Comparison of ENCODE assay signal across 8 cellular contexts in the genomic region with DNA sequence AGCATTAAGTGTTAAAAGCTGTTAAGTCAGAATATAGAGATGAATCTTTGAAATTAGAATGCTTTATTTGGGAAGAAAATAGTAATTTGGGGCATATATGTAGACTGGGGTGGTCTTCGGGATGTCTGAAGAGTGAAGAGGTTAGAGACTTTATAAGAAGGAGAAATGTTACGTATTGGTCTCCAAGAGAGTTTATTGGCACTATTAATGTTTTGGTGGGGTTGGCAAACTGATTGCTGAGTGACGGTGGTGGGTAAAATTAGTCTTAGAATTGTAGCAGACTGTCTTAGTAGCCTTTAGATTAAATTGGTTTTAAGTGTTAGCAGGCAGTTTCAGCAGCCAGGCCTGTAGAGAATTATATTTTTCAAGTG. TPM values are rescaled to one million over a fixed set of nuclear protein-coding genes. Genes with fewer than 3 reads are reported as not detected.
DNase-seq lines count a peak whose midpoint lies in the region; ATAC-seq, FAIRE-seq and TF ChIP-seq lines count a peak whose summit lies in the region.

No MANE protein-coding gene starts in this region.

- TF ChIP-seq CTCF in AG10803 (conservative IDR thresholded peaks at IDR 0.05; ENCODE audit: low read length), result no peak
- no peak for TF ChIP-seq CTCF in bronchial epithelial cell (IDR thresholded peaks at IDR 0.05; ENCODE audit: insufficient read depth, low read length, severe bottlenecking)

- DNase-seq in AG10803 (ENCODE audit: low read depth) (no peak), bronchial epithelial cell (ENCODE audit: low read depth) (no peak), naive B cell (no peak), globus pallidus (ENCODE audit: low spot score) (no peak), NCI-H526 (lab: John Stamatoyannopoulos, UW) (no peak)
- DNase-seq in activated effector memory CD4-positive, alpha-beta T cell treated with anti-CD3 and anti-CD28 coated beads, Interleukin-2, amount 50 U/mL, for 16 hours, result no peak

- peak overlapping the region; percentile 92 to 99 (median 98) for H3K27ac Mint-ChIP-seq in IgD-negative memory B cell
- peak overlapping the region; percentile 74 to 100 (median 94) for H3K27ac Mint-ChIP-seq in naive B cell

- peak overlapping the region; percentile 58 to 96 (median 76) for H3K4me3 Mint-ChIP-seq in IgD-negative memory B cell
- H3K4me3 Mint-ChIP-seq in naive B cell, result peak overlapping the region in 5 of 8 donors; percentile 60 to 96 (median 85)

- no peaks in the 10 kb centered on the region for H3K27me3 Mint-ChIP-seq in IgD-negative memory B cell
- H3K27me3 Mint-ChIP-seq in naive B cell, result no peaks in the 10 kb centered on the region

- peak overlapping the region; percentile 65 for H3K4me3 ChIP-seq in AG10803 (ENCODE audit: low read length)
- peak overlapping the region; percentile 50 for H3K4me3 ChIP-seq in bronchial epithelial cell (ENCODE audit: low read depth, low read length)

- H3K4me1 Mint-ChIP-seq in IgD-negative memory B cell (peaks cover 13 to 20% (median 20%) of the 10 kb centered on the region in 3 donors), naive B cell (peaks cover 26 to 31% (median 29%) of the 10 kb centered on the region in 3 donors)

- no peak for FAIRE-seq in bronchial epithelial cell (lab: Jason Lieb, UNC)

- H3K9me3 Mint-ChIP-seq in IgD-negative memory B cell (no peaks in the 10 kb centered on the region), naive B cell (no peaks in the 10 kb centered on the region)

- H3K36me3 ChIP-seq in bronchial epithelial cell (ENCODE audit: control insufficient read depth, insufficient read depth, low read length), result no peaks in the 10 kb centered on the region

- ATAC-seq in naive B cell (ENCODE audit: low read depth in 2 of 2) (no peak), GM19455 (IDR thresholded peaks at IDR 0.05; ENCODE audit: unreplicated experiment) (no peak)

- H3K27me3 ChIP-seq in bronchial epithelial cell (ENCODE audit: control insufficient read depth, insufficient read depth, low read length), result no peaks in the 10 kb centered on the region

- H3K36me3 Mint-ChIP-seq in IgD-negative memory B cell (no peaks in the 10 kb centered on the region), naive B cell (no peaks in the 10 kb centered on the region)

RNA-seq across cellular contexts. Expression of gene ATP23, which starts 4.9 kb away (rescaled TPM):
- polyA plus RNA-seq in IgD-negative memory B cell (18.3 TPM), naive B cell (ENCODE audit: low read depth in 6 of 6) (10 to 100 TPM; 11.0 to 39.3 (median 22.4) TPM)
- total RNA-seq in bronchial epithelial cell, result 6.6 and 10.8 TPM in 2 replicates
